Comparison of ENCODE assay signal across 8 cellular contexts in genomic region chr10:62456611-62457101, GRCh38.
DNase-seq lines count a peak whose midpoint lies in the region; ATAC-seq and TF ChIP-seq lines count a peak whose summit lies in the region.

No MANE protein-coding gene starts in this region.

- no peak overlapping the region for H3K14ac ChIP-seq in trophoblast cell (ENCODE audit: low read length)

- H3K4me2 ChIP-seq in trophoblast cell (ENCODE audit: low read length): no peak overlapping the region

- no peaks in the 10 kb centered on the region for H3K79me2 ChIP-seq in trophoblast cell (ENCODE audit: control insufficient read depth, insufficient read depth, low read length, poor library complexity)

- no peaks in the 10 kb centered on the region for H3K36me3 Mint-ChIP-seq in activated naive CD4-positive, alpha-beta T cell treated with anti-CD3 and anti-CD28 coated beads, Interleukin-2, amount 10 ng/mL, durations not matched to agents 7 days and 5 days

- H3K4me1 ChIP-seq in testis (no peaks in the 10 kb centered on the region), trophoblast cell (ENCODE audit: control insufficient read depth in 1 of 2, insufficient read depth in 2 of 2, low read length in 2 of 2) (peaks cover 5 to 6% of the 10 kb centered on the region in 2 experiments)

- no peak overlapping the region for H2AFZ ChIP-seq in trophoblast cell (ENCODE audit: insufficient read depth, low read length, poor library complexity)

- no peak overlapping the region for H2AK5ac ChIP-seq in trophoblast cell (ENCODE audit: low read length)

- H3K4me1 Mint-ChIP-seq in activated naive CD4-positive, alpha-beta T cell treated with anti-CD3 and anti-CD28 coated beads, Interleukin-2, amount 10 ng/mL, durations not matched to agents 7 days and 5 days: peaks cover 21% of the 10 kb centered on the region

- WGBS in testis, 2 donors: 91% methylated on average over 5 of the region's 5 CpGs
- no CpG with 5 or more reads among the region's 5 CpGs for WGBS in trophoblast cell (ENCODE audit: extremely low coverage, insufficient coverage, insufficient read length)

- H3K4me3 Mint-ChIP-seq in activated naive CD4-positive, alpha-beta T cell treated with anti-CD3 and anti-CD28 coated beads, Interleukin-2, amount 10 ng/mL, durations not matched to agents 7 days and 5 days: no peak overlapping the region

- H3K27ac Mint-ChIP-seq in activated naive CD4-positive, alpha-beta T cell treated with anti-CD3 and anti-CD28 coated beads, Interleukin-2, amount 10 ng/mL, durations not matched to agents 7 days and 5 days: no peak overlapping the region

- H3K18ac ChIP-seq in trophoblast cell (ENCODE audit: low read length): no peak overlapping the region

- no peak overlapping the region for H4K12ac ChIP-seq in trophoblast cell (ENCODE audit: low read depth, low read length)

- no peaks in the 10 kb centered on the region for H3K79me1 ChIP-seq in trophoblast cell (ENCODE audit: low read length)

- H2BK12ac ChIP-seq in trophoblast cell (ENCODE audit: low read length): no peak overlapping the region

- no peak overlapping the region for H3K9ac ChIP-seq in trophoblast cell (ENCODE audit: low read length)

- peak; percentile 96 for ATAC-seq in GM18508 (IDR thresholded peaks at IDR 0.05; ENCODE audit: insufficient read depth, unreplicated experiment)
- peak; percentile 98 for ATAC-seq in GM21723 (IDR thresholded peaks at IDR 0.05; ENCODE audit: unreplicated experiment)
- peak; percentile 98 for ATAC-seq in HG03565 (IDR thresholded peaks at IDR 0.05; ENCODE audit: unreplicated experiment)

- H4K8ac ChIP-seq in trophoblast cell (ENCODE audit: low read depth, low read length): no peak overlapping the region

- no peak for TF ChIP-seq CTCF in testis (IDR thresholded peaks at IDR 0.05)

- no peak overlapping the region for H2BK120ac ChIP-seq in trophoblast cell (ENCODE audit: insufficient read depth, low read length, poor library complexity)

- H3K27me3 ChIP-seq in testis: no peaks in the 10 kb centered on the region
- no peaks in the 10 kb centered on the region for H3K27me3 ChIP-seq in trophoblast cell (ENCODE audit: insufficient read depth, low read length)

- no peak overlapping the region for H3K4ac ChIP-seq in trophoblast cell (ENCODE audit: low read depth, low read length)

- H3K9me3 ChIP-seq in testis: no peaks in the 10 kb centered on the region
- H3K9me3 ChIP-seq in trophoblast cell (ENCODE audit: insufficient read depth, low read depth, low read length): no peaks in the 10 kb centered on the region

- no peaks in the 10 kb centered on the region for H3K36me3 ChIP-seq in testis (ENCODE audit: low read depth, missing control alignments)
- H3K36me3 ChIP-seq in trophoblast cell (ENCODE audit: control insufficient read depth in 1 of 2, insufficient read depth in 2 of 2, low read length in 2 of 2): no peaks in the 10 kb centered on the region

- H3K23ac ChIP-seq in trophoblast cell (ENCODE audit: low read length): no peak overlapping the region

- H2BK5ac ChIP-seq in trophoblast cell (ENCODE audit: low read depth, low read length, poor library complexity): no peak overlapping the region

- no peak for TF ChIP-seq POLR2A in testis (IDR thresholded peaks at IDR 0.05)

- no peak overlapping the region for H3K27ac ChIP-seq in testis
- no peak overlapping the region for H3K27ac ChIP-seq in trophoblast cell (ENCODE audit: low read depth, low read length)

- no peaks in the 10 kb centered on the region for H3K9me3 Mint-ChIP-seq in activated naive CD4-positive, alpha-beta T cell treated with anti-CD3 and anti-CD28 coated beads, Interleukin-2, amount 10 ng/mL, durations not matched to agents 7 days and 5 days

- peaks cover 8% of the 10 kb centered on the region for H3K27me3 Mint-ChIP-seq in activated naive CD4-positive, alpha-beta T cell treated with anti-CD3 and anti-CD28 coated beads, Interleukin-2, amount 10 ng/mL, durations not matched to agents 7 days and 5 days

- CTCF ChIA-PET in activated naive CD4-positive, alpha-beta T cell treated with anti-CD3 and anti-CD28 coated beads, Interleukin-2, amount 10 ng/mL, durations not matched to agents 7 days and 5 days (lab: Charles Lee): no interaction called here

- intact Hi-C loops in testis (cut with DNase I; ENCODE audit: low total_unique reads): no loop called here

- H4K91ac ChIP-seq in trophoblast cell (ENCODE audit: low read depth, low read length): no peak overlapping the region

- H3K4me3 ChIP-seq in testis (no peak overlapping the region), trophoblast cell (ENCODE audit: low read depth, low read length) (no peak overlapping the region)

- DNase-seq in myocyte (ENCODE audit: low read depth) (peak; percentile 96), COLO829 (ENCODE audit: low spot score) (no peak), testis (no peak), trophoblast cell (no peak)
- no peak for DNase-seq in activated naive CD4-positive, alpha-beta T cell treated with anti-CD3 and anti-CD28 coated beads, Interleukin-2, amount 10 ng/mL, durations not matched to agents 7 days and 5 days
